In the genomic region with DNA sequence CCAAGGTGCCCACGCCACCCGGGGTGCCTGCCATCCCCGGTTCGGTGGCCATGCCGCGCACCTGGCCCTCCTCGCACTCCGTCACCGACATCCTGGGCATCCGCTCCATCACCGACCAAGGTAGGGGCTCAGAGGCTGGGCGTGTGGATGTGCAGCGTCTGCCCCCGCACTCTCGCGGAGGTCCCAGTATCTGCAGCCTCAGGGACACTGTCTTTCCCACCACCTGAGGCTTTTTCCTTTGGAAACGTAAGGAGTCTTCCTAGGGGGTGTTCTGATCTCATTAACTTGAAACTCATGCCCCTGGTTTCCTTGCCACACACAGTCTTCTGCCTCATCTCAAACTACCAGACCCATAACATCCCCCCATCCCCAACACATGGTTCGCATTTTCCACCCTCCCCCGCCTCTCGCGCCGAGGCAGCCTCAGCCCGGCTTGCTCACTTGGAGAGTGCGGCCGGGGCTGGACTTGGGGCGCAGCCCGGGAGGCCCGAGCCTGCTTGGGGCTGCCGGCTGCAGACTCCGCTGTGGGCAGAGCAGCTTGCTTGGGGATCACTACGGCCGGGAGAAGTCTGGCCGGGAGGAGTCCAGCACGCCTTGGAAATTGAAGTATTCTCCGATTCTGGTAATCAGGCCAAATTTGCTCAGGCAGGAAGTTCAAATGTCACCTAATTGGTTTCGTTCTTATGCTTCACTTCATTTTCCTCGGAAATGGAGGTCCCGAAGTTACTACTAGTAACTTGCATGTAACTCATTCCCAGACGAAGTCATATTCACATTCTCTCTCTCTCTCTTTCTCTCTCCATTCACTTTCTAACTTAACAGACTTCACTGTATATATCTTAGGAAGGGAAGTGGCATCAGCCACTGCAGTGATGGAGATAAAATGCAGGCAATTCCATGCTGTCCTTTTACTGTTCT, we compare ENCODE assay signal across 10 cellular contexts. TPM values are rescaled to one million over a fixed set of nuclear protein-coding genes. Genes with fewer than 3 reads are reported as not detected.
DNase-seq lines count a peak whose midpoint lies in the region; ATAC-seq, FAIRE-seq and TF ChIP-seq lines count a peak whose summit lies in the region.
"Had no signal": no experiment of that assay in that cellular context is flagged by ENCODE, and none has a peak within 500 bp of the region (broad histone marks: within the 10 kb centered on the region; RNA-seq: fewer than 3 reads in every experiment).

No MANE protein-coding gene starts in this region.

- TF ChIP-seq RAD21 in neural cell (conservative IDR thresholded peaks at IDR 0.05) = no peak

- H2AFZ ChIP-seq in neural cell (ENCODE audit: low read depth, low read length) = no peak overlapping the region

- no peak for TF ChIP-seq EP300 in neural cell (conservative IDR thresholded peaks at IDR 0.05; ENCODE audit: poor library complexity, severe bottlenecking)

- no peak overlapping the region for H3K4me3 ChIP-seq in BLaER1 treated with 17β-estradiol and CSF1 and Interleukin-3, amounts not matched to agents 10 nM and 100 nM
- H3K4me3 ChIP-seq in HUES64 (ENCODE audit: low read length) (peak overlapping the region; percentile 49), coronary artery (peak overlapping the region; percentile 61), neural cell (ENCODE audit: low read length) (peak overlapping the region; percentile 61), body of pancreas (no peak overlapping the region), small intestine (ENCODE audit: low read depth in 1 of 2, low read length in 2 of 2) (no peak overlapping the region)

- no peak for DNase-seq in coronary artery (ENCODE audit: low spot score)
- DNase-seq in body of pancreas = no peak
- DNase-seq in H54 (ENCODE audit: insufficient read length, low spot score) = no peak
- DNase-seq in small intestine = no peak

- peak overlapping the region; percentile 0 to 69 (median 20); a peak in 15 of 22 replicates for H3K4me2 ChIP-seq in BLaER1 treated with 17β-estradiol and CSF1 and Interleukin-3, amounts not matched to agents 10 nM and 100 nM
- no peak overlapping the region for H3K4me2 ChIP-seq in neural cell (ENCODE audit: low read length)

- TF ChIP-seq POLR2A in body of pancreas (IDR thresholded peaks at IDR 0.05) (no peak), H54 (IDR thresholded peaks at IDR 0.05; ENCODE audit: low read depth, low read length) (no peak)

- H3K36me3 ChIP-seq in BLaER1 treated with 17β-estradiol and CSF1 and Interleukin-3, amounts not matched to agents 10 nM and 100 nM = peaks cover 0 to 4% (median 0%) of the 10 kb centered on the region in 11 experiments; a peak in 1 of 22 replicates
- H3K36me3 ChIP-seq in HUES64 (ENCODE audit: insufficient read depth, low read length) = no peaks in the 10 kb centered on the region
- H3K36me3 ChIP-seq in neural cell (ENCODE audit: insufficient read depth, low read length) = no peaks in the 10 kb centered on the region
- no peaks in the 10 kb centered on the region for H3K36me3 ChIP-seq in body of pancreas (replicated peaks in 1 of 2; ENCODE audit: insufficient read depth in 1 of 2, low read depth in 2 of 2)
- no peaks in the 10 kb centered on the region for H3K36me3 ChIP-seq in small intestine (ENCODE audit: control insufficient read depth in 2 of 2, insufficient read depth in 2 of 2, low read length in 2 of 2)

- H3K9me3 ChIP-seq in BLaER1 treated with 17β-estradiol and CSF1 and Interleukin-3, amounts not matched to agents 10 nM and 100 nM (replicated peaks in 1 of 11) = peaks cover 19 to 49% (median 40%) of the 10 kb centered on the region in 11 experiments
- no peaks in the 10 kb centered on the region for H3K9me3 ChIP-seq in HUES64 (ENCODE audit: insufficient read depth, low read depth, low read length)
- no peaks in the 10 kb centered on the region for H3K9me3 ChIP-seq in neural cell (ENCODE audit: low read length)
- no peaks in the 10 kb centered on the region for H3K9me3 ChIP-seq in body of pancreas
- no peaks in the 10 kb centered on the region for H3K9me3 ChIP-seq in small intestine (ENCODE audit: control insufficient read depth, low read depth)

- no peak overlapping the region for H3K27ac ChIP-seq in BLaER1 treated with 17β-estradiol and CSF1 and Interleukin-3, amounts not matched to agents 10 nM and 100 nM
- H3K27ac ChIP-seq in HUES64 (ENCODE audit: low read depth, low read length) = no peak overlapping the region
- no peak overlapping the region for H3K27ac ChIP-seq in coronary artery
- H3K27ac ChIP-seq in neural cell (ENCODE audit: low read length) = no peak overlapping the region
- no peak overlapping the region for H3K27ac ChIP-seq in body of pancreas
- H3K27ac ChIP-seq in small intestine (ENCODE audit: low read depth in 1 of 2, low read length in 1 of 2) = no peak overlapping the region
- H3K27ac ChIP-seq: HL-60 had no signal

- TF ChIP-seq CTCF in coronary artery (IDR thresholded peaks at IDR 0.05) (no peak), neural cell (IDR thresholded peaks at IDR 0.05; ENCODE audit: poor library complexity, severe bottlenecking) (no peak), body of pancreas (IDR thresholded peaks at IDR 0.05) (no peak)

- H4K20me1 ChIP-seq in BLaER1 treated with 17β-estradiol and CSF1 and Interleukin-3, amounts not matched to agents 10 nM and 100 nM = peaks cover 0 to 8% (median 0%) of the 10 kb centered on the region in 11 experiments; a peak in 4 of 22 replicates
- no peaks in the 10 kb centered on the region for H4K20me1 ChIP-seq in neural cell (ENCODE audit: insufficient read depth)

- FAIRE-seq in H54 (lab: Jason Lieb, UNC) = no peak
- FAIRE-seq in small intestine (lab: Jason Lieb, UNC) = no peak

- H3K27me3 ChIP-seq in BLaER1 treated with 17β-estradiol and CSF1 and Interleukin-3, amounts not matched to agents 10 nM and 100 nM = peaks cover 29 to 42% (median 32%) of the 10 kb centered on the region in 11 experiments
- H3K27me3 ChIP-seq in HUES64 (ENCODE audit: insufficient read depth, low read length) (peaks cover 99% of the 10 kb centered on the region), neural cell (ENCODE audit: insufficient read depth, low read depth, low read length) (peaks cover 100% of the 10 kb centered on the region), body of pancreas (peaks cover 3 to 76% of the 10 kb centered on the region in 2 donors), small intestine (ENCODE audit: control insufficient read depth in 2 of 2, insufficient read depth in 2 of 2, low read length in 2 of 2) (peaks cover 8 to 67% of the 10 kb centered on the region in 2 donors)

- no peaks in the 10 kb centered on the region for H3K9me2 ChIP-seq in neural cell (ENCODE audit: insufficient read depth, low read length)

- no peaks in the 10 kb centered on the region for H3K79me2 ChIP-seq in neural cell (replicated peaks; ENCODE audit: insufficient read depth, low read length)

- no peak for ATAC-seq in body of pancreas
- ATAC-seq in HG03139 (IDR thresholded peaks at IDR 0.05; ENCODE audit: unreplicated experiment) = no peak

- no peak overlapping the region for H3K9ac ChIP-seq in BLaER1 treated with 17β-estradiol and CSF1 and Interleukin-3, amounts not matched to agents 10 nM and 100 nM
- no peak overlapping the region for H3K9ac ChIP-seq in HUES64 (ENCODE audit: low read depth, low read length)
- H3K9ac ChIP-seq in neural cell (ENCODE audit: low read length) = no peak overlapping the region

- no peaks in the 10 kb centered on the region for H3F3A ChIP-seq in neural cell (ENCODE audit: insufficient read depth, low read length, poor library complexity, severe bottlenecking)

- intact Hi-C loops in body of pancreas (cut with DNase I) = no loop called here

- WGBS in HUES64 = 2% methylated on average over 39 of the region's 39 CpGs
- WGBS in body of pancreas, 2 donors = 2 to 7% methylated on average over 30 to 39 of the region's 39 CpGs
- 3 to 5% (median 4%) methylated on average over 39 of the region's 39 CpGs for WGBS in small intestine, 3 donors

- H3K4me1 ChIP-seq in BLaER1 treated with 17β-estradiol and CSF1 and Interleukin-3, amounts not matched to agents 10 nM and 100 nM = peaks cover 20 to 54% (median 31%) of the 10 kb centered on the region in 10 experiments
- H3K4me1 ChIP-seq in HUES64 (ENCODE audit: insufficient read depth, low read length) (peaks cover 18% of the 10 kb centered on the region; the same call in 1 of the 2 replicates), body of pancreas (peaks cover 49% of the 10 kb centered on the region), small intestine (ENCODE audit: control insufficient read depth in 2 of 2, insufficient read depth in 1 of 2, low read depth in 1 of 2, low read length in 1 of 2) (peaks cover 3 to 4% of the 10 kb centered on the region in 2 donors)

TF ChIP-seq in neural cell, 6 proteins besides CTCF, POLR2A, EP300 and RAD21:
- TF ChIP-seq POLR2AphosphoS5 (IDR thresholded peaks at IDR 0.05) (no peak), TAF1 (IDR thresholded peaks at IDR 0.05; ENCODE audit: low read depth) (no peak), SMC3 (conservative IDR thresholded peaks at IDR 0.05; ENCODE audit: poor library complexity) (no peak)

RNA-seq across cellular contexts. Expression of gene PAX9, which starts 2.0 kb away (rescaled TPM):
- polyA plus RNA-seq in HUES64 (2013, experiment 1 of 2) = not detected
- not detected for polyA plus RNA-seq in HUES64 (2013, experiment 2 of 2)
- polyA plus RNA-seq in neural cell = not detected in 2 replicates
- polyA minus RNA-seq in neural cell = not detected in 2 replicates
- total RNA-seq in body of pancreas = not detected
- polyA plus RNA-seq in small intestine = under 1 TPM in 1 of 3 donors, not detected in 2; 0.03 TPM
- total RNA-seq: fibroblast of villous mesenchyme had no signal

Comparison
In these comparisons a context has a peak if more than half of its experiments do, and no peak if none do; other contexts are left out.
1. H3K4me3 ChIP-seq: peak in HUES64 (single experiment), coronary artery (single experiment) and neural cell (single experiment); none in BLaER1 treated with 17β-estradiol and CSF1 and Interleukin-3, amounts not matched to agents 10 nM and 100 nM (0 of 10), body of pancreas (0 of 2) and small intestine (0 of 2).